Comparison of ENCODE assay signal across 10 cellular contexts in genomic region chr11:36703055-36703404, GRCh38.
A peak's percentile ranks its signal among the peaks of the same experiment; 100 is the strongest.
DNase-seq lines count a peak whose midpoint lies in the region; ATAC-seq, FAIRE-seq and TF ChIP-seq lines count a peak whose summit lies in the region.
"Had no signal": no experiment of that assay in that cellular context is flagged by ENCODE, and none has a peak within 500 bp of the region (broad histone marks: within the 10 kb centered on the region; RNA-seq: fewer than 3 reads in every experiment).

No MANE protein-coding gene starts in this region.

- H3K27me3 Mint-ChIP-seq in osteocyte (ENCODE audit: unreplicated experiment): peaks cover 57% of the 10 kb centered on the region
- peaks cover 34 to 51% of the 10 kb centered on the region in 2 donors for H3K27me3 Mint-ChIP-seq in effector memory CD8-positive, alpha-beta T cell

- TF ChIP-seq CTCF in K562 (IDR thresholded peaks at IDR 0.05 in 2 of 3, conservative IDR thresholded peaks at IDR 0.05 in 1 of 3; ENCODE audit: insufficient read depth in 2 of 3, low read depth in 1 of 3, low read length in 3 of 3) (no peak), MM.1S (IDR thresholded peaks at IDR 0.05; ENCODE audit: low read length) (no peak), osteocyte (IDR thresholded peaks at IDR 0.05) (no peak)

- no peaks in the 10 kb centered on the region for H3K9me2 ChIP-seq in MM.1S (replicated peaks; ENCODE audit: insufficient read depth, low read length)

- no peak overlapping the region for H3K9ac ChIP-seq in K562 (ENCODE audit: insufficient read depth in 1 of 2, low read depth in 2 of 2, low read length in 2 of 2)
- no peak overlapping the region for H3K9ac ChIP-seq in MM.1S (ENCODE audit: low read length)

- DNase-seq in K562 (ENCODE audit: extremely low read depth in 1 of 4, low spot score in 3 of 4) (no peak), MM.1S (no peak), osteocyte (ENCODE audit: extremely low spot score, unreplicated experiment) (no peak), NCI-H187 treated with DMSO at 0.1 percent for 48 hours (lab: John Stamatoyannopoulos, UW) (no peak)
- DNase-seq in effector memory CD8-positive, alpha-beta T cell: no peak
- DNase-seq: aorta, natural killer cell had no signal

- H3K4me1 ChIP-seq in K562 (replicated peaks in 1 of 2; ENCODE audit: control insufficient read depth in 2 of 2, insufficient read depth in 2 of 2, low read length in 2 of 2) (no peaks in the 10 kb centered on the region), MM.1S (ENCODE audit: low read length) (no peaks in the 10 kb centered on the region)

- H3K79me2 ChIP-seq in K562 (ENCODE audit: control insufficient read depth, insufficient read depth, low read length) (no peaks in the 10 kb centered on the region), MM.1S (ENCODE audit: low read length) (no peaks in the 10 kb centered on the region)

- H3K9me3 Mint-ChIP-seq in osteocyte (ENCODE audit: unreplicated experiment): no peaks in the 10 kb centered on the region
- no peaks in the 10 kb centered on the region for H3K9me3 Mint-ChIP-seq in effector memory CD8-positive, alpha-beta T cell
- H3K9me3 Mint-ChIP-seq: natural killer cell had no signal

- no peak for TF ChIP-seq EP300 in K562 (IDR thresholded peaks at IDR 0.05; ENCODE audit: low read length)

- H4K20me1 ChIP-seq in K562 (replicated peaks; ENCODE audit: control insufficient read depth, insufficient read depth, low read length): no peaks in the 10 kb centered on the region
- H4K20me1 ChIP-seq in MM.1S (ENCODE audit: insufficient read depth, low read length): no peaks in the 10 kb centered on the region

- no peak overlapping the region for H3K4me3 ChIP-seq in K562
- no peak overlapping the region for H3K4me3 ChIP-seq in MM.1S (ENCODE audit: low read length)

- no TSS peak for BruUV-seq in K562 (replicated peaks; lab: Mats Ljungman, UMichigan)

- H3K4me2 ChIP-seq in K562 (ENCODE audit: insufficient read depth, low read length) (no peak overlapping the region), MM.1S (ENCODE audit: low read depth, low read length) (no peak overlapping the region)

- no peak overlapping the region for H3K27ac Mint-ChIP-seq in osteocyte (ENCODE audit: unreplicated experiment)
- H3K27ac Mint-ChIP-seq in effector memory CD8-positive, alpha-beta T cell: no peak overlapping the region
- H3K27ac Mint-ChIP-seq: natural killer cell had no signal

- no peaks in the 10 kb centered on the region for H3K36me3 Mint-ChIP-seq in osteocyte (ENCODE audit: unreplicated experiment)
- H3K36me3 Mint-ChIP-seq in effector memory CD8-positive, alpha-beta T cell (ENCODE audit: insufficient read depth): no peaks in the 10 kb centered on the region
- H3K36me3 Mint-ChIP-seq: natural killer cell had no signal

- H3K36me3 ChIP-seq in K562 (ENCODE audit: control insufficient read depth, insufficient read depth, low read length) (no peaks in the 10 kb centered on the region), MM.1S (replicated peaks; ENCODE audit: insufficient read depth, low read length) (no peaks in the 10 kb centered on the region)

- no peaks in the 10 kb centered on the region for H3K4me1 Mint-ChIP-seq in osteocyte (ENCODE audit: unreplicated experiment)
- peaks cover 2 to 4% of the 10 kb centered on the region in 2 donors for H3K4me1 Mint-ChIP-seq in effector memory CD8-positive, alpha-beta T cell (ENCODE audit: low read depth in 2 of 2)
- H3K4me1 Mint-ChIP-seq: natural killer cell had no signal

- in situ Hi-C loops in K562 (cut with MboI): loop anchor here (5.0 kb wide), 1 partner anchor 44 kb away; no protein-coding TSS in a partner anchor

- peak; percentile 70 for ATAC-seq in GM18517 (IDR thresholded peaks at IDR 0.05; ENCODE audit: unreplicated experiment)
- peak; percentile 61 for ATAC-seq in GM21390 (IDR thresholded peaks at IDR 0.05; ENCODE audit: unreplicated experiment)
- peak; percentile 82 for ATAC-seq in HG03045 (IDR thresholded peaks at IDR 0.05; ENCODE audit: unreplicated experiment)
- peak; percentile 26; the same call in 1 of the 3 replicates for ATAC-seq in K562
- no peak for ATAC-seq in effector memory CD8-positive, alpha-beta T cell (replicated peaks)
- ATAC-seq: natural killer cell had no signal

- intact Hi-C loops in K562 (cut with micrococcal nuclease): no loop called here

- H2AFZ ChIP-seq in K562 (ENCODE audit: low read depth, low read length): no peak overlapping the region
- H2AFZ ChIP-seq in MM.1S (ENCODE audit: low read length): no peak overlapping the region

- POLR2A ChIA-PET in K562 (lab: Yijun Ruan, JAX): no interaction called here

- H3K9me3 ChIP-seq in K562 (replicated peaks; ENCODE audit: control insufficient read depth, insufficient read depth, low read depth, low read length) (no peaks in the 10 kb centered on the region), MM.1S (replicated peaks; ENCODE audit: insufficient read depth, low read length) (no peaks in the 10 kb centered on the region)

- peaks cover 0 to 5% of the 10 kb centered on the region in 2 experiments; a peak in 1 of 5 replicates for H3K27me3 ChIP-seq in K562 (ENCODE audit: control insufficient read depth in 2 of 2, insufficient read depth in 2 of 2, low read length in 2 of 2)
- no peaks in the 10 kb centered on the region for H3K27me3 ChIP-seq in MM.1S (replicated peaks; ENCODE audit: insufficient read depth, low read length)

- TF ChIP-seq POLR2A in K562 (conservative IDR thresholded peaks at IDR 0.05): no peak

- H3F3A ChIP-seq in MM.1S (ENCODE audit: insufficient read depth, low read length): no peaks in the 10 kb centered on the region

- no peaks in the 10 kb centered on the region for H3K9me1 ChIP-seq in K562 (ENCODE audit: control insufficient read depth, insufficient read depth, low read length)

- no peak for TF ChIP-seq RAD21 in K562 (CRISPR knock-in tag; conservative IDR thresholded peaks at IDR 0.05 in 1 of 2, IDR thresholded peaks at IDR 0.05 in 1 of 2)

- no peak for FAIRE-seq in K562 (lab: Jason Lieb, UNC)

- no peak overlapping the region for H3K4me3 Mint-ChIP-seq in osteocyte (ENCODE audit: unreplicated experiment)
- H3K4me3 Mint-ChIP-seq in effector memory CD8-positive, alpha-beta T cell: no peak overlapping the region
- H3K4me3 Mint-ChIP-seq: natural killer cell had no signal

- H3K27ac ChIP-seq in K562 (ENCODE audit: extremely low read depth, low read depth, low read length) (no peak overlapping the region), MM.1S (ENCODE audit: low read length) (no peak overlapping the region)

- WGBS in K562 (ENCODE audit: insufficient coverage, low coverage, missing lambda C conversion rate): 2% methylated on average over 4 of the region's 4 CpGs

- CTCF ChIA-PET in K562 (lab: Yijun Ruan, JAX; ENCODE audit: low intra/inter-chr PET ratio): interaction anchor here (4.5 kb wide), 1 partner anchor 43 kb away, joined by 54 read pairs; no protein-coding TSS in a partner anchor

TF ChIP-seq in K562, 482 proteins besides CTCF, POLR2A, EP300 and RAD21 (continues in another document):
- TF ChIP-seq NUFIP1 (IDR thresholded peaks at IDR 0.05; ENCODE audit: partially characterized antibody) (no peak), PHF21A (IDR thresholded peaks at IDR 0.05; ENCODE audit: borderline replicate concordance, low read depth) (no peak), ARID1B (IDR thresholded peaks at IDR 0.05) (no peak), NFE2 (IDR thresholded peaks at IDR 0.05; ENCODE audit: low read depth) (no peak), MXI1 (IDR thresholded peaks at IDR 0.05; ENCODE audit: low read depth, low read length) (no peak), KDM5B (IDR thresholded peaks at IDR 0.05; ENCODE audit: insufficient replicate concordance, low read depth, low read length) (no peak), ZNF589 (CRISPR knock-in tag; IDR thresholded peaks at IDR 0.05; ENCODE audit: low read depth) (no peak), ZBTB17 (CRISPR knock-in tag; IDR thresholded peaks at IDR 0.05) (no peak), SMAD1 (IDR thresholded peaks at IDR 0.05; ENCODE audit: low read depth, low read length, partially characterized antibody) (no peak), CTBP1 (IDR thresholded peaks at IDR 0.05; ENCODE audit: borderline replicate concordance) (no peak), HNRNPL (IDR thresholded peaks at IDR 0.05; ENCODE audit: low read depth, low read length) (no peak), PBX2 (CRISPR knock-in tag; IDR thresholded peaks at IDR 0.05; ENCODE audit: low read depth) (no peak), PBX2 (tag; conservative IDR thresholded peaks at IDR 0.05; ENCODE audit: low read depth) (no peak), TSC22D4 (tag; IDR thresholded peaks at IDR 0.05) (no peak), MAFK (IDR thresholded peaks at IDR 0.05; ENCODE audit: low read length) (no peak), HMGN3 (IDR thresholded peaks at IDR 0.05; ENCODE audit: borderline replicate concordance, extremely low read depth, insufficient read length, low read depth, low read length) (no peak)
